13 cellular contexts compared by ENCODE assay signal in the genomic region with DNA sequence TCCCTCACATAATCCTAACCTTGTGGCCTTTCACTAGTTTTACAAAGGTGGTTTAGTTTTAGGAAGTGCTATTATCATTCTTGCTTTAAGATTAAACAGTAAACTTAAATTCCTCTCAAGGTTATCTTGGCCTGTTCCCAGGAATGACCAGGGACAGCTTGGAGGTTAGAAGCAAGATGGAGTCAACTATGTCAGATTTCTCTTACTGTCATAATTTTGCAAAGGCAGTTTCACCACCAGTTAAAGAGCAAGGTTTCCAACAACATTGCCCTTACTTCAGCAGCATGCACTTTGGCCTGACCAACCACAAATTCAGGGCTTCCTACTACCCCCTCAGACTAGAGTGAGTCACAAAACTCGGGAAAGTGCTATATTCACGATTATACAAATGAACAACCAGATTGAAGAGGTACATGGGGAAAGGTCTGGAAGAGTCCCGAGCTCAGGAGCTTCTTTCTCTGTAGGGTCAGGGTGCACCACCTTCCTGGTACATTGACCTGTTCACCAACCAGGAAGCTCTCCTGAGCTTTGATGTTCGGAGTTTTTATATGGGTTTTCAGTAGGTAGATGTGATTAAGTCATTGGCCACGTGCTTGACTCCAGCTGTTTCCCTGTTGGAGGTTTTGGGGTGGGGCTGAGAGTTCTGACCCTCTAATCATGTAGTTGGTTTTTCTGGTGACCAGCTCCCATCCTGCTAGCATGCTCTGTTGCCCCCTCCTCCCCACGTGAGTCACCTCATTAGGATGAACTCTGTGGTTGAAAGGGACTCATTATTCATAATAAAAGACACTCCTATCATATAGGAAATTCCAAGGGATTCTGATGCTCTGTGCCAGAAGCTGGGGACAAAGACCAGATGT. TPM values are rescaled to one million over a fixed set of nuclear protein-coding genes. Genes with fewer than 3 reads are reported as not detected.
DNase-seq lines count a peak whose midpoint lies in the region; ATAC-seq and TF ChIP-seq lines count a peak whose summit lies in the region.
"Had no signal": no experiment of that assay in that cellular context is flagged by ENCODE, and none has a peak within 500 bp of the region (broad histone marks: within the 10 kb centered on the region; RNA-seq: fewer than 3 reads in every experiment).

No MANE protein-coding gene starts in this region.

- TF ChIP-seq EP300 in transverse colon (IDR thresholded peaks at IDR 0.05; ENCODE audit: low read depth): no peak

- H3K4me3 Mint-ChIP-seq in activated CD4-positive, alpha-beta memory T cell treated with anti-CD3 and anti-CD28 coated beads, Interleukin-2, amount 10 ng/mL, durations not matched to agents 7 days and 5 days: no peak overlapping the region

- no peaks in the 10 kb centered on the region for H3K27me3 Mint-ChIP-seq in activated CD4-positive, alpha-beta memory T cell treated with anti-CD3 and anti-CD28 coated beads, Interleukin-2, amount 10 ng/mL, durations not matched to agents 7 days and 5 days

- peaks cover 5% of the 10 kb centered on the region for H3K9me3 Mint-ChIP-seq in activated CD4-positive, alpha-beta memory T cell treated with anti-CD3 and anti-CD28 coated beads, Interleukin-2, amount 10 ng/mL, durations not matched to agents 7 days and 5 days

- H3K27me3 ChIP-seq in transverse colon: no peaks in the 10 kb centered on the region
- H3K27me3 ChIP-seq: adrenal gland, neutrophil had no signal

- no peak overlapping the region for H3K27ac ChIP-seq in transverse colon
- H3K27ac ChIP-seq: adrenal gland, epithelial cell of prostate, neutrophil had no signal

- peak; percentile 28 for DNase-seq in activated CD8-positive, alpha-beta memory T cell treated with anti-CD3 and anti-CD28 coated beads for 24 hours
- DNase-seq in activated CD8-positive, alpha-beta memory T cell treated with anti-CD3 and anti-CD28 coated beads, Interleukin-2, amount 50 U/mL, for 48 hours: no peak
- peak; percentile 95 for DNase-seq in SW480 (ENCODE audit: low spot score)
- peak; percentile 74 for DNase-seq in fibroblast of pulmonary artery (ENCODE audit: low read depth)
- DNase-seq in transverse colon: peak; percentile 13
- DNase-seq in COLO668 (lab: John Stamatoyannopoulos, UW; ENCODE audit: unreplicated experiment): no peak
- DNase-seq in activated CD4-positive, alpha-beta memory T cell treated with anti-CD3 and anti-CD28 coated beads, Interleukin-2, amount 10 ng/mL, durations not matched to agents 7 days and 5 days: no peak
- DNase-seq: adrenal gland, MV-4-11, NCI-H526 treated with DMSO at 0.1 percent for 48 hours had no signal

- POLR2A ChIA-PET in activated CD4-positive, alpha-beta memory T cell treated with anti-CD3 and anti-CD28 coated beads, Interleukin-2, amount 10 ng/mL, durations not matched to agents 7 days and 5 days (lab: Charles Lee): no interaction called here

- no peak for ATAC-seq in HG03354 (IDR thresholded peaks at IDR 0.05; ENCODE audit: poor library complexity, severe bottlenecking, unreplicated experiment)

- no peak overlapping the region for H3K27ac Mint-ChIP-seq in activated CD4-positive, alpha-beta memory T cell treated with anti-CD3 and anti-CD28 coated beads, Interleukin-2, amount 10 ng/mL, durations not matched to agents 7 days and 5 days

- H3K4me1 ChIP-seq in transverse colon: peaks cover 0 to 4% (median 2%) of the 10 kb centered on the region in 4 donors

- H3K36me3 ChIP-seq in transverse colon: no peaks in the 10 kb centered on the region

- peaks cover 0 to 4% of the 10 kb centered on the region in 2 donors for H3K9me3 ChIP-seq in transverse colon
- H3K9me3 ChIP-seq: adrenal gland, neutrophil had no signal

- intact Hi-C loops in transverse colon (cut with DNase I; ENCODE audit: low total_unique reads): no loop called here

- CTCF ChIA-PET in activated CD4-positive, alpha-beta memory T cell treated with anti-CD3 and anti-CD28 coated beads, Interleukin-2, amount 10 ng/mL, durations not matched to agents 7 days and 5 days (lab: Charles Lee): no interaction called here

- peaks cover 27% of the 10 kb centered on the region for H3K36me3 Mint-ChIP-seq in activated CD4-positive, alpha-beta memory T cell treated with anti-CD3 and anti-CD28 coated beads, Interleukin-2, amount 10 ng/mL, durations not matched to agents 7 days and 5 days (ENCODE audit: low read depth)

- in situ Hi-C loops in transverse colon (cut with MboI; ENCODE audit: low pct_ligation_motif_present in 1 of 4, low pct_unique_long_range_greater_than_20kb in 1 of 4, low sequenced_read_pairs in 3 of 4): no loop called here

- no peak overlapping the region for H3K4me3 ChIP-seq in fibroblast of pulmonary artery (replicated peaks; ENCODE audit: low read depth, low read length)
- H3K4me3 ChIP-seq in transverse colon: no peak overlapping the region
- H3K4me3 ChIP-seq: adrenal gland had no signal

- no peak for TF ChIP-seq CTCF in fibroblast of pulmonary artery (IDR thresholded peaks at IDR 0.05; ENCODE audit: low read length, missing control alignments)
- TF ChIP-seq CTCF in transverse colon (IDR thresholded peaks at IDR 0.05): no peak

- WGBS in transverse colon (ENCODE audit: low coverage in 1 of 2), 2 donors: 63 to 71% methylated on average over 2 to 6 of the region's 6 CpGs

- no peak for TF ChIP-seq POLR2A in transverse colon (IDR thresholded peaks at IDR 0.05)

- peaks cover 1% of the 10 kb centered on the region for H3K4me1 Mint-ChIP-seq in activated CD4-positive, alpha-beta memory T cell treated with anti-CD3 and anti-CD28 coated beads, Interleukin-2, amount 10 ng/mL, durations not matched to agents 7 days and 5 days

RNA-seq across cellular contexts. Expression of a gene that starts 19.4 kb away (rescaled TPM):
- total RNA-seq in transverse colon: 10 to 100 TPM; 10.5 to 43.3 (median 30.8) TPM
- total RNA-seq in activated CD4-positive, alpha-beta memory T cell treated with anti-CD3 and anti-CD28 coated beads, Interleukin-2, amount 10 ng/mL, durations not matched to agents 7 days and 5 days: 10 to 100 TPM; 26.0 to 26.4 TPM

Comparison
In these comparisons a context has a peak if more than half of its experiments do, and no peak if none do; other contexts are left out.
1. DNase-seq: peak in activated CD8-positive, alpha-beta memory T cell treated with anti-CD3 and anti-CD28 coated beads for 24 hours (single experiment), SW480 (single experiment), fibroblast of pulmonary artery (single experiment) and transverse colon (single experiment); none in activated CD8-positive, alpha-beta memory T cell treated with anti-CD3 and anti-CD28 coated beads, Interleukin-2, amount 50 U/mL, for 48 hours (single experiment), COLO668 (single experiment) and activated CD4-positive, alpha-beta memory T cell treated with anti-CD3 and anti-CD28 coated beads, Interleukin-2, amount 10 ng/mL, durations not matched to agents 7 days and 5 days (single experiment).